ENCODE assay signal across 22 cellular contexts in the genomic region with DNA sequence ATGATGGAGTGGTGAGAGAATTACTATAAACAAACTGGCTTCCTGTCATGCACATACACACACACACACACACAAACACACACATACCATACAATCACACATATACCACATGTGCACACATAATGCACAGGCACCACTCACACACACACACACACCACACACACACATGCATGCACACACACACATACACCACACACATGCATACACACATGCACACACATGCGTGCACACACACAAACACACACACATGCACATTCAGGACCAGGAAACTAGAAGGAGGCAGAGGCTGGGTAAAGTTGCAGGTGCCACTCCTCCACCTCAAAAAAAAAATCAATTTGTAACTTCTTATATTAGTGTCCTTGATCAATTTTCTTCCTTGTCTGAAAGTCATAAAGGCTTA.
"Had no signal": no experiment of that assay in that cellular context is flagged by ENCODE, and none has a peak within 500 bp of the region (broad histone marks: within the 10 kb centered on the region; RNA-seq: fewer than 3 reads in every experiment).

No MANE protein-coding gene starts in this region.

- H3K9me3 ChIP-seq: MG63, SJCRH30 had no signal

- H3K4me3 ChIP-seq: MG63, SJCRH30 had no signal

- H3K36me3 ChIP-seq: MG63, SJCRH30 had no signal

- H3K27me3 ChIP-seq: MG63, SJCRH30 had no signal

- H3K4me1 ChIP-seq: SJCRH30 had no signal

- ATAC-seq: Panc1, PC-3, Right ventricle myocardium inferior, SK-N-SH treated with all-trans-retinoic acid at 6 μM for 48 hours had no signal

- DNase-seq: Karpas-422, MG63, NCI-H1092, NCI-H1105 treated with DMSO at 0.1 percent for 48 hours, NCI-H1417 treated with DMSO at 0.1 percent for 48 hours, NCI-H146, NCI-H1930, NCI-H2081, NCI-H2171, NCI-H226, NCI-H446, NCI-H510A, NCI-H524 treated with DMSO at 0.1 percent for 48 hours, NCI-H69, NCI-H774, PC-3, SHP77 treated with DMSO at 0.1 percent for 48 hours, SJCRH30, T-helper 1 cell had no signal

- H3K27ac ChIP-seq: SJCRH30 had no signal
